Comparison of ENCODE assay signal across 22 cellular contexts in genomic region chr14:23725528-23725927, GRCh38.
DNase-seq lines count a peak whose midpoint lies in the region; ATAC-seq and TF ChIP-seq lines count a peak whose summit lies in the region.
"Had no signal": no experiment of that assay in that cellular context is flagged by ENCODE, and none has a peak within 500 bp of the region (broad histone marks: within the 10 kb centered on the region; RNA-seq: fewer than 3 reads in every experiment).

No MANE protein-coding gene starts in this region.

- ATAC-seq in activated naive CD4-positive, alpha-beta T cell treated with anti-CD3 and anti-CD28 coated beads, Interleukin-2, amount 50 U/mL, for 72 hours = no peak
- ATAC-seq in gastroesophageal sphincter = peak; percentile 13
- ATAC-seq: GM12878, HCT116 had no signal

- H3K36me3 Mint-ChIP-seq in activated naive CD4-positive, alpha-beta T cell treated with anti-CD3 and anti-CD28 coated beads, Interleukin-2, amount 50 U/mL, for 72 hours = no peaks in the 10 kb centered on the region
- H3K36me3 Mint-ChIP-seq: CD14-positive monocyte; CD8-positive, alpha-beta memory T cell had no signal

- H3K4me3 ChIP-seq in gastroesophageal sphincter (no peak overlapping the region), parathyroid adenoma (ENCODE audit: low read depth, low read length) (no peak overlapping the region)
- H3K4me3 ChIP-seq: BLaER1 treated with 17β-estradiol and CSF1 and Interleukin-3, amounts not matched to agents 10 nM and 100 nM; GM12878; GM23248 had no signal

- no peak for TF ChIP-seq EP300 in gastroesophageal sphincter (IDR thresholded peaks at IDR 0.05)

- no peak for DNase-seq in activated naive CD4-positive, alpha-beta T cell treated with anti-CD3 and anti-CD28 coated beads, Interleukin-2, amount 50 U/mL, for 72 hours (ENCODE audit: low spot score in 2 of 2)
- DNase-seq in activated naive CD4-positive, alpha-beta T cell (lab: John Stamatoyannopoulos, UW) = no peak
- DNase-seq in mucosa of gallbladder (ENCODE audit: low spot score) (no peak), midbrain (lab: John Stamatoyannopoulos, UW) (no peak)
- DNase-seq: ACHN; AML-193; BE2C; CD4-positive, alpha-beta T cell; CD8-positive, alpha-beta memory T cell; DMS 273 treated with DMSO at 0.1 percent for 48 hours; DMS79; EL; GDM1; GM23248; H9 had no signal

- H3K9me3 ChIP-seq in gastroesophageal sphincter = no peaks in the 10 kb centered on the region
- no peaks in the 10 kb centered on the region for H3K9me3 ChIP-seq in parathyroid adenoma (ENCODE audit: control insufficient read depth, low read length)
- H3K9me3 ChIP-seq: BE2C; BLaER1 treated with 17β-estradiol and CSF1 and Interleukin-3, amounts not matched to agents 10 nM and 100 nM had no signal

- TF ChIP-seq CTCF in gastroesophageal sphincter (IDR thresholded peaks at IDR 0.05) (no peak), parathyroid adenoma (IDR thresholded peaks at IDR 0.05) (no peak)

- H3K9me3 Mint-ChIP-seq in activated naive CD4-positive, alpha-beta T cell treated with anti-CD3 and anti-CD28 coated beads, Interleukin-2, amount 50 U/mL, for 72 hours = no peaks in the 10 kb centered on the region
- H3K9me3 Mint-ChIP-seq: CD4-positive, alpha-beta T cell; CD8-positive, alpha-beta memory T cell had no signal

- H3K27me3 ChIP-seq in gastroesophageal sphincter (no peaks in the 10 kb centered on the region), parathyroid adenoma (ENCODE audit: control insufficient read depth, insufficient read depth, low read length) (no peaks in the 10 kb centered on the region)
- H3K27me3 ChIP-seq: BE2C; BLaER1 treated with 17β-estradiol and CSF1 and Interleukin-3, amounts not matched to agents 10 nM and 100 nM had no signal

- H3K4me1 ChIP-seq in gastroesophageal sphincter (no peaks in the 10 kb centered on the region), parathyroid adenoma (no peaks in the 10 kb centered on the region)
- H3K4me1 ChIP-seq: BE2C; BLaER1 treated with 17β-estradiol and CSF1 and Interleukin-3, amounts not matched to agents 10 nM and 100 nM had no signal

- no peak overlapping the region for H3K9ac ChIP-seq in parathyroid adenoma
- H3K9ac ChIP-seq: BLaER1 treated with 17β-estradiol and CSF1 and Interleukin-3, amounts not matched to agents 10 nM and 100 nM; GM23248 had no signal

- H3K36me3 ChIP-seq in gastroesophageal sphincter = no peaks in the 10 kb centered on the region
- no peaks in the 10 kb centered on the region for H3K36me3 ChIP-seq in parathyroid adenoma (ENCODE audit: control insufficient read depth, insufficient read depth, low read length)
- H3K36me3 ChIP-seq: BE2C; BLaER1 treated with 17β-estradiol and CSF1 and Interleukin-3, amounts not matched to agents 10 nM and 100 nM had no signal

- peak overlapping the region; percentile 2 for H2AFZ ChIP-seq in parathyroid adenoma
- H2AFZ ChIP-seq: GM23248 had no signal

- WGBS in gastroesophageal sphincter (ENCODE audit: low coverage in 1 of 2), 2 donors = 80 to 94% methylated on average over 2 of the region's 3 CpGs

- no peak overlapping the region for H3K4me2 ChIP-seq in parathyroid adenoma (ENCODE audit: low read length)
- H3K4me2 ChIP-seq: BLaER1 treated with 17β-estradiol and CSF1 and Interleukin-3, amounts not matched to agents 10 nM and 100 nM had no signal

- peak overlapping the region; percentile 57 to 63 for H3K27ac Mint-ChIP-seq in activated naive CD4-positive, alpha-beta T cell treated with anti-CD3 and anti-CD28 coated beads, Interleukin-2, amount 50 U/mL, for 72 hours
- H3K27ac Mint-ChIP-seq: CD14-positive monocyte; CD4-positive, alpha-beta T cell; CD8-positive, alpha-beta memory T cell; H9 had no signal

- no peaks in the 10 kb centered on the region for H3K79me2 ChIP-seq in parathyroid adenoma

- TF ChIP-seq POLR2A in gastroesophageal sphincter (IDR thresholded peaks at IDR 0.05) = no peak

- H3K27ac ChIP-seq in gastroesophageal sphincter = no peak overlapping the region
- no peak overlapping the region for H3K27ac ChIP-seq in parathyroid adenoma
- H3K27ac ChIP-seq: 22Rv1; BLaER1 treated with 17β-estradiol and CSF1 and Interleukin-3, amounts not matched to agents 10 nM and 100 nM; GM23248 had no signal
